ENCODE assay signal across 18 cellular contexts in the genomic region with DNA sequence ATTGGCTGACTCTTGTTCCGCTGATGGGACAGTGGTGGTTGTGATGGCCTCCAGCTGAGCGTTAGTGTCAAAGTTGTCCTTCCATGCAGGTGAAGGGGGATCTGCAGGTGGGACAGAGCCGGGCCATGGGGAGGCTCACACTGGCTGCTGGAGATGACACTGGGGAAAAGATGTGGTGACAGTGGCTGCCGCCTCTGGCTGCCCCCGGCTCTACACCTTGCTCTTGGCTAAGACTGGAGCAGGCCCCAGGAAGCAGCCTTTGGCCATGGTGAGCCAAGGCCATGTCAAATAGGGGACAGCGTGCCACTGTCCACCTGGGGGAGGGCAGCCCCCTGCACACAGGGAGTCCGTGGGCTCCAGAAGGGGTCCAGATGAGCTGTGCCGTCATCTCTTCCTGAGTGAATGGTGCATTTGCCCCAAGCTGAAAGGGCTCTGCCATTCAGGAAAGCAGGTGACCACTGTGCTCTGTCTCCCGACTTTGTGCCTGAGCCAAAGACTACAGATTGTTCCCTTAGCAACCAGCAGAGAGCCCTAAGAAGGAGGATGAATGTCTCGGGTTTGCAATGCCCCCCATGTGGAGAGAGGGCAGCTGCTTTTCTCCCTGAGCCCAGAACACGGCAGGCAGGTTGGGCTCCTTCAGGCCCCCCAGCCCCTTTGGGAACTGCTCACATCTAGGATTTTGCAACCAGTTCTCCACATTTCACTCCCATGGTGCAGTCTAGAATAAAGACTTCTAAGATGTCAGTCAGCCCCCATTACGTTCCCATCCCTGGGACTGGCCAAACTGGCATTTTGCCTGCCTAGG.
"Had no signal": no experiment of that assay in that cellular context is flagged by ENCODE, and none has a peak within 500 bp of the region (broad histone marks: within the 10 kb centered on the region; RNA-seq: fewer than 3 reads in every experiment).

No MANE protein-coding gene starts in this region.

- H3K36me3 Mint-ChIP-seq: natural killer cell had no signal

- H3K4me1 ChIP-seq: adrenal gland, lower lobe of right lung, tibial nerve, uterus had no signal

- H3K9me3 ChIP-seq: adrenal gland, lower lobe of right lung, tibial nerve, uterus had no signal

- H3K27me3 ChIP-seq: adrenal gland, tibial nerve, uterus had no signal

- H3K27ac Mint-ChIP-seq: activated naive CD4-positive, alpha-beta T cell treated with anti-CD3 and anti-CD28 coated beads, Interleukin-2, amount 50 U/mL, for 72 hours; dendritic cell treated with granulocyte-macrophage colony-stimulating factor and Interleukin-4, amounts not matched to agents 40 ng/mL and 50 ng/mL, for 4 days; natural killer cell; stimulated activated naive CD8-positive, alpha-beta T cell treated with anti-CD3 and anti-CD28 coated beads, Interleukin-15, Interleukin-2, amounts not matched to agents 100 ng/mL and 50 ng/mL, for 24 hours had no signal

- H3K9me3 Mint-ChIP-seq: natural killer cell had no signal

- H3K4me3 ChIP-seq: adrenal gland, lower lobe of right lung, tibial nerve, uterus had no signal

- ATAC-seq: activated naive CD4-positive, alpha-beta T cell treated with anti-CD3 and anti-CD28 coated beads, Interleukin-2, amount 50 U/mL, for 72 hours; activated T-cell treated with anti-CD3 and anti-CD28 coated beads, Interleukin-2, amount 50 U/mL, for 4 hours; left colon; natural killer cell had no signal

- DNase-seq: activated CD4-positive, alpha-beta T cell treated with anti-CD3 and anti-CD28 coated beads, Interleukin-2, amount 50 U/mL, for 1 hour; activated CD4-positive, CD25-positive, alpha-beta regulatory T cell treated with anti-CD3 and anti-CD28 coated beads, Interleukin-2, amount 50 U/mL, for 72 hours; activated effector memory CD4-positive, alpha-beta T cell treated with anti-CD3 and anti-CD28 coated beads, Interleukin-2, amount 50 U/mL, for 16 hours; activated T-cell treated with anti-CD3 and anti-CD28 coated beads, Interleukin-2, amount 50 U/mL, for 4 hours; adrenal gland; effector memory CD4-positive, alpha-beta T cell; left colon; lower lobe of right lung; natural killer cell; stimulated activated CD4-positive, alpha-beta T cell treated with anti-CD3 and anti-CD28 coated beads, Interleukin-2, amount 100 ng/mL, for 24 hours; SW 1271; T-helper 2 cell; uterus had no signal

- H3K4me3 Mint-ChIP-seq: activated T-cell treated with anti-CD3 and anti-CD28 coated beads, Interleukin-2, amount 50 U/mL, for 4 hours; dendritic cell treated with granulocyte-macrophage colony-stimulating factor and Interleukin-4, amounts not matched to agents 40 ng/mL and 50 ng/mL, for 4 days; natural killer cell had no signal

- H3K27ac ChIP-seq: adrenal gland, lower lobe of right lung, tibial nerve, uterus, VCaP had no signal

- H3K36me3 ChIP-seq: adrenal gland, lower lobe of right lung, tibial nerve, uterus had no signal
